8 cellular contexts compared by ENCODE assay signal in the genomic region with DNA sequence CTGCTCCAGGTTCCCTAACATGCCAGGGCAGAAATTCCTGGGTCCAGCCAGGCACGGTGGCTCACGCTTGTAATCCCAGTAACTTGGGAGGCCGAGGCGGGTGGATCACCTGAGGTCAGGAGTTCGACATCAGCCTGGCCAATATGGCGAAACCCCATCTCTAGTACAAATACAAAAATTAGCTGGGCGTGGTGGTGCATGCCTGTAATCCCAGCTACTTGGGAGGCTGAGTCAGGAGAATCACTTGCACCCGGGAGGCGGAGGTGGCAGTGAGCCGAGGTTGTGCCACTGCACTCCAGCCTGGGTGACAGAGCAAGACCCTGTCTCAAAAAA. TPM values are rescaled to one million over a fixed set of nuclear protein-coding genes. Genes with fewer than 3 reads are reported as not detected.
DNase-seq lines count a peak whose midpoint lies in the region; FAIRE-seq and TF ChIP-seq lines count a peak whose summit lies in the region.
"Not testable (repeated sequence)": the region's sequence is repeated elsewhere in the genome, so short reads cannot be mapped to it uniquely, and the experiment has no call there.

No MANE protein-coding gene starts in this region.

- not testable (repeated sequence) for H3K36me3 ChIP-seq in brain microvascular endothelial cell (replicated peaks); fibroblast of lung (ENCODE audit: control insufficient read depth, insufficient read depth, low read length); spleen; vagina
- H3K36me3 ChIP-seq in osteoblast (ENCODE audit: insufficient read depth, low read length) = peaks cover 15% of the 10 kb centered on the region

- not testable (repeated sequence) for TF ChIP-seq POLR2A in spleen (IDR thresholded peaks at IDR 0.05); vagina (IDR thresholded peaks at IDR 0.05)

- FAIRE-seq in RCC 7860 (lab: Jason Lieb, UNC) = not testable (repeated sequence)

- H3K9me3 ChIP-seq in fibroblast of lung (ENCODE audit: control insufficient read depth, insufficient read depth, low read depth, low read length); osteoblast (ENCODE audit: low read depth, low read length); spleen; vagina: not testable (repeated sequence)

- H3K4me1 ChIP-seq in fibroblast of lung (ENCODE audit: control insufficient read depth, extremely low read depth, insufficient read depth, low read length) (peaks cover 72% of the 10 kb centered on the region), osteoblast (ENCODE audit: insufficient read depth, low read length) (peaks cover 93% of the 10 kb centered on the region), spleen (peaks cover 9 to 86% (median 41%) of the 10 kb centered on the region in 6 donors), vagina (peaks cover 89% of the 10 kb centered on the region)

- H3K79me2 ChIP-seq in fibroblast of lung (ENCODE audit: control insufficient read depth, insufficient read depth, low read length) (peaks cover 85% of the 10 kb centered on the region), osteoblast (ENCODE audit: insufficient read depth, low read length) (peaks cover 82% of the 10 kb centered on the region)

- intact Hi-C loops in spleen (cut with DNase I; ENCODE audit: low total_unique reads); vagina (cut with DNase I): not testable (repeated sequence)

- TF ChIP-seq CTCF in brain microvascular endothelial cell (IDR thresholded peaks at IDR 0.05; ENCODE audit: low read depth, low read length, missing control alignments); fibroblast of lung (conservative IDR thresholded peaks at IDR 0.05 in 1 of 2, IDR thresholded peaks at IDR 0.05 in 1 of 2; ENCODE audit: low read depth in 1 of 2, low read length in 2 of 2); osteoblast (IDR thresholded peaks at IDR 0.05; ENCODE audit: extremely low read depth, low read depth, low read length); spleen (IDR thresholded peaks at IDR 0.05 in 8 of 11, conservative IDR thresholded peaks at IDR 0.05 in 3 of 11); vagina (IDR thresholded peaks at IDR 0.05): not testable (repeated sequence)

- WGBS in spleen, 5 donors = 82 to 96% (median 94%) methylated on average over 10 of the region's 10 CpGs

- in situ Hi-C loops in brain microvascular endothelial cell (cut with HindIII; ENCODE audit: low pct_ligation_motif_present, low sequenced_read_pairs) = not testable (repeated sequence)

- DNase-seq in EH (ENCODE audit: low read depth) (peak; percentile 20), RCC 7860 (ENCODE audit: low spot score) (peak; percentile 50), kidney tubule cell (ENCODE audit: low spot score) (peak; percentile 70)
- DNase-seq in brain microvascular endothelial cell; fibroblast of lung (ENCODE audit: low read depth in 2 of 2); osteoblast (ENCODE audit: insufficient read length, low spot score, missing footprints); spleen; vagina (ENCODE audit: extremely low spot score in 2 of 2): not testable (repeated sequence)

- H3K27ac ChIP-seq in brain microvascular endothelial cell (peak overlapping the region; percentile 92), fibroblast of lung (ENCODE audit: insufficient read depth, low read length) (peak overlapping the region; percentile 63), osteoblast (ENCODE audit: low read depth, low read length) (peak overlapping the region; percentile 95), spleen (peak overlapping the region in 6 of 8 donors; percentile 34 to 88 (median 74)), vagina (peak overlapping the region; percentile 84)

- H2AFZ ChIP-seq in fibroblast of lung (ENCODE audit: low read length); osteoblast (ENCODE audit: low read length): not testable (repeated sequence)

- not testable (repeated sequence) for H4K20me1 ChIP-seq in fibroblast of lung (ENCODE audit: control insufficient read depth, extremely low read depth, insufficient read depth, low read length); osteoblast (ENCODE audit: insufficient read depth, low read length)

- H3K4me2 ChIP-seq in fibroblast of lung (ENCODE audit: extremely low read depth, insufficient read depth, low read length) = not testable (repeated sequence)
- H3K4me2 ChIP-seq in osteoblast (ENCODE audit: insufficient read depth, low read length) = peak overlapping the region; percentile 98

- not testable (repeated sequence) for H3K27me3 ChIP-seq in brain microvascular endothelial cell (replicated peaks); fibroblast of lung (ENCODE audit: control insufficient read depth, insufficient read depth, low read length); osteoblast (ENCODE audit: insufficient read depth, low read length); vagina
- peaks cover 0 to 21% (median 0%) of the 10 kb centered on the region in 7 donors for H3K27me3 ChIP-seq in spleen (replicated peaks in 1 of 7)

- not testable (repeated sequence) for H3K9ac ChIP-seq in fibroblast of lung (ENCODE audit: insufficient read depth, low read length)

- H3K4me3 ChIP-seq in brain microvascular endothelial cell (ENCODE audit: low read depth, low read length); fibroblast of lung (replicated peaks in 1 of 4; ENCODE audit: control extremely low read depth in 1 of 4, insufficient read depth in 1 of 4, low read depth in 3 of 4, low read length in 4 of 4); osteoblast (ENCODE audit: insufficient read depth, low read length); spleen: not testable (repeated sequence)
- H3K4me3 ChIP-seq in vagina = peak overlapping the region in 1 of 2 donors; percentile 10

RNA-seq across cellular contexts. Expression of a gene that starts 5.8 kb away (rescaled TPM):
- total RNA-seq in fibroblast of lung = 89.1 and 269 TPM in 2 replicates
- 67.3 and 76.6 TPM in 2 replicates for polyA plus RNA-seq in fibroblast of lung
- polyA plus RNA-seq in fibroblast of lung (2012) = 120 and 129 TPM in 2 replicates
- 307 and 449 TPM in 2 replicates for polyA minus RNA-seq in fibroblast of lung (ENCODE audit: low replicate concordance)
- 73.4 and 81.4 TPM in 2 replicates for total RNA-seq in osteoblast
- 10 to 100 TPM; 22.7 to 52.3 (median 41.1) TPM for total RNA-seq in spleen
- 10 to 100 TPM in 1 of 3 donors, 1 to 10 TPM in 2; 5.5 to 16.6 (median 8.1) TPM for polyA plus RNA-seq in spleen
- total RNA-seq in vagina = 50.8 TPM

RNA-seq across cellular contexts. Expression of a gene that starts 33.5 kb away (rescaled TPM):
- 19.2 and 19.3 TPM in 2 replicates for total RNA-seq in fibroblast of lung
- polyA plus RNA-seq in fibroblast of lung = 41.0 and 44.6 TPM in 2 replicates
- polyA plus RNA-seq in fibroblast of lung (2012) = 27.6 and 28.3 TPM in 2 replicates
- polyA minus RNA-seq in fibroblast of lung (ENCODE audit: low replicate concordance) = 178 and 230 TPM in 2 replicates
- 43.4 and 54.8 TPM in 2 replicates for total RNA-seq in osteoblast
- total RNA-seq in spleen = 10 to 100 TPM; 22.9 to 41.5 (median 26.1) TPM
- 10 to 100 TPM in 1 of 3 donors, 1 to 10 TPM in 2; 8.7 to 16.9 (median 9.5) TPM for polyA plus RNA-seq in spleen
- 44.4 TPM for total RNA-seq in vagina
